ENCODE assay signal across 19 cellular contexts in the genomic region with DNA sequence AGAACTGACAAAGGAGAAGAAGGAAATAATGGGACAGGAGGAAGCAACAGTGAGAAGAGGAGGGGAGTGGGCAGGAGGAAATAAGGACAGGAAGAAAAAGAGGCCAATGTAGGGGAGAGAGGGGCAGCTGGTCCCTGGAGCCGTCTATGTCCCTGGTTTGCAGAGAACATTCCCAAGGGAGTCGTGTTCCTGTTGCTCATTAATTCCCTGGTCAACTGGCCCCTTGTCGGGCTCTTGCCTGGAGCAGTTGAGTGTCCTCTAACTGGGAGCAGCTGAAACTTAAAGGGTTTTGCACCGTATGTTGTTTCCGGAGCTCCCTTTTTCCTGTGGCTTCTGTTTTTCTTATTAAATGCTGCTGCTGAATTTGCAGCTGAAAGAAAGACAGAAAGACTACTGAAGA.
"Had no signal": no experiment of that assay in that cellular context is flagged by ENCODE, and none has a peak within 500 bp of the region (broad histone marks: within the 10 kb centered on the region; RNA-seq: fewer than 3 reads in every experiment).

No MANE protein-coding gene starts in this region.

- H3K27me3 ChIP-seq: tibial nerve had no signal

- H3K4me1 Mint-ChIP-seq: activated naive CD8-positive, alpha-beta T cell treated with anti-CD3 and anti-CD28 coated beads for 36 hours; central memory CD8-positive, alpha-beta T cell; naive thymus-derived CD4-positive, alpha-beta T cell had no signal

- H3K4me3 ChIP-seq: coronary artery, mucosa of descending colon, prostate gland, skin epidermis, tibial nerve had no signal

- H3K9me3 ChIP-seq: mucosa of descending colon, prostate gland, tibial nerve had no signal

- DNase-seq: activated naive CD8-positive, alpha-beta T cell treated with anti-CD3 and anti-CD28 coated beads for 36 hours; amygdala; foreskin fibroblast; head of caudate nucleus; islet precursor cell; mucosa of descending colon; naive thymus-derived CD4-positive, alpha-beta T cell; nucleus accumbens; right cardiac atrium; stimulated activated CD4-positive, alpha-beta T cell treated with anti-CD3 and anti-CD28 coated beads, Interleukin-4, amount 100 ng/mL, for 24 hours; stimulated activated naive CD4-positive, alpha-beta T cell had no signal

- H3K36me3 Mint-ChIP-seq: activated naive CD8-positive, alpha-beta T cell treated with anti-CD3 and anti-CD28 coated beads for 36 hours had no signal

- H3K36me3 ChIP-seq: prostate gland, tibial nerve had no signal

- H3K27me3 Mint-ChIP-seq: brain had no signal

- H3K4me3 Mint-ChIP-seq: activated naive CD8-positive, alpha-beta T cell treated with anti-CD3 and anti-CD28 coated beads for 36 hours; activated T-helper 1 cell treated with anti-CD3 and anti-CD28 coated beads, Interleukin-12 subunit alpha, Interleukin-12 subunit beta, Interleukin-2, Interleukin-4 antibody, amounts not matched to agents 30 ng/mL and 10 ng/mL and 1 ng/mL, durations not matched to agents 14 hours and 24 hours and 36 hours; brain; central memory CD8-positive, alpha-beta T cell; naive thymus-derived CD4-positive, alpha-beta T cell; T-helper 2 cell treated with Interferon-gamma antibody and Interleukin-4, amounts not matched to agents 5 μg/mL and 100 μg/mL, for 36 hours had no signal

- H3K4me1 ChIP-seq: prostate gland, tibial nerve had no signal

- H3K27ac Mint-ChIP-seq: activated naive CD8-positive, alpha-beta T cell treated with anti-CD3 and anti-CD28 coated beads for 36 hours; activated T-helper 1 cell treated with anti-CD3 and anti-CD28 coated beads, Interleukin-12 subunit alpha, Interleukin-12 subunit beta, Interleukin-2, Interleukin-4 antibody, amounts not matched to agents 30 ng/mL and 10 ng/mL and 1 ng/mL, durations not matched to agents 14 hours and 24 hours and 36 hours; naive thymus-derived CD4-positive, alpha-beta T cell; T-helper 2 cell treated with Interferon-gamma antibody and Interleukin-4, amounts not matched to agents 5 μg/mL and 100 μg/mL, for 36 hours had no signal

- H3K27ac ChIP-seq: coronary artery, prostate gland, skin epidermis, tibial nerve had no signal

- H3K9me3 Mint-ChIP-seq: activated naive CD8-positive, alpha-beta T cell treated with anti-CD3 and anti-CD28 coated beads for 36 hours; activated T-helper 1 cell treated with anti-CD3 and anti-CD28 coated beads, Interleukin-12 subunit alpha, Interleukin-12 subunit beta, Interleukin-2, Interleukin-4 antibody, amounts not matched to agents 30 ng/mL and 10 ng/mL and 1 ng/mL, durations not matched to agents 14 hours and 24 hours and 36 hours; central memory CD8-positive, alpha-beta T cell; T-helper 2 cell treated with Interferon-gamma antibody and Interleukin-4, amounts not matched to agents 5 μg/mL and 100 μg/mL, for 36 hours had no signal
